In genomic region chr16:77148121-77148520, GRCh38 we compare ENCODE assay signal across 3 cellular contexts.
TF ChIP-seq lines count a peak whose summit lies in the region.

No MANE protein-coding gene starts in this region.

TF ChIP-seq in A549, 52 proteins besides CTCF, POLR2A, EP300 and RAD21:
- TF ChIP-seq MAFK (IDR thresholded peaks at IDR 0.05; ENCODE audit: partially characterized antibody) (peak; percentile 71), NPAS2 (CRISPR knock-in tag; IDR thresholded peaks at IDR 0.05; ENCODE audit: borderline replicate concordance) (no peak), KDM1A (IDR thresholded peaks at IDR 0.05; ENCODE audit: low read depth) (no peak)
TF ChIP-seq in A549: peak in this region for 1.

TF ChIP-seq in IMR-90, 13 proteins besides CTCF, POLR2A, EP300 and RAD21:
- peak; percentile 18; the same call in 1 of the 2 replicates for TF ChIP-seq MAFK (IDR thresholded peaks at IDR 0.05; ENCODE audit: low read depth, low read length)
- no peak for TF ChIP-seq CEBPB (IDR thresholded peaks at IDR 0.05; ENCODE audit: low read depth, low read length)

TF ChIP-seq in H1, 55 proteins besides CTCF, POLR2A, EP300 and RAD21:
- TF ChIP-seq CHD2 (IDR thresholded peaks at IDR 0.05; ENCODE audit: low read length), result no peak
- peak; percentile 31; the same call in 1 of the 2 replicates for TF ChIP-seq MAFK (IDR thresholded peaks at IDR 0.05; ENCODE audit: low read depth, low read length)
- TF ChIP-seq SIRT6 (IDR thresholded peaks at IDR 0.05; ENCODE audit: low read length), result no peak
- TF ChIP-seq RBBP5 (IDR thresholded peaks at IDR 0.05; ENCODE audit: borderline replicate concordance, low read depth, low read length), result no peak
